Comparison of ENCODE assay signal across 24 cellular contexts in the genomic region with DNA sequence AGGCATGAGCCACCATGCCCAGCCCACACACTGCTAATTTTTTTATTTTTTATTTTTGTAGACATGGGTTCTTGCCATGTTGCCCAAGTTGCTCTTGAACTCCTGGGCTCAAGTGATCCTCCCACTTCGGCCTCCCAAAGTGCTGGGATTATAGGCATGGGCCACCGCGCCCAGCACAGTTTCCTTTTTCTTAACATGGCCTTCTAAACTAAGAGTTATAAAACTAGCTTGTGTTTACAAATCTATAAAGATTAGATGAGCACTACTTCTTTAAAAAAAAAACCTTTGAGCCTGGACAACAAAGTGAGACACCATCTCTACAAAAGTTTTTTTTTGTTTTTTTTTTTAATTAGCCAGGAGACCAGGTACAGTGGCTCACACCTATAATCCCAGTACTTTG. TPM values are rescaled to one million over a fixed set of nuclear protein-coding genes. Genes with fewer than 3 reads are reported as not detected.
A peak's percentile ranks its signal among the peaks of the same experiment; 100 is the strongest.
DNase-seq lines count a peak whose midpoint lies in the region; ATAC-seq, FAIRE-seq and TF ChIP-seq lines count a peak whose summit lies in the region.
"Had no signal": no experiment of that assay in that cellular context is flagged by ENCODE, and none has a peak within 500 bp of the region (broad histone marks: within the 10 kb centered on the region; RNA-seq: fewer than 3 reads in every experiment).

No MANE protein-coding gene starts in this region.

- no peaks in the 10 kb centered on the region for H3K9me3 ChIP-seq in mucosa of descending colon
- no peaks in the 10 kb centered on the region for H3K9me3 ChIP-seq in gastrocnemius medialis
- H3K9me3 ChIP-seq: BE2C, BLaER1 had no signal

- TF ChIP-seq POLR2A in gastrocnemius medialis (IDR thresholded peaks at IDR 0.05) (no peak), GM18505 (IDR thresholded peaks at IDR 0.05; ENCODE audit: borderline replicate concordance, extremely low read depth, insufficient read depth, insufficient read length) (no peak)

- intact Hi-C loops in mucosa of descending colon (cut with DNase I, micrococcal nuclease): loop anchor here in 1 of 2 donors (10.0 kb wide), 1 partner anchor 166 kb away; a partner anchor contains a TSS
- intact Hi-C loops in gastrocnemius medialis (cut with DNase I; ENCODE audit: low total_unique reads): no loop called here

- H3K36me3 ChIP-seq in mucosa of descending colon (ENCODE audit: low read depth) (peaks cover 4% of the 10 kb centered on the region), gastrocnemius medialis (peaks cover 2 to 80% of the 10 kb centered on the region in 2 donors)

- TF ChIP-seq CTCF in mucosa of descending colon (IDR thresholded peaks at IDR 0.05) (no peak), gastrocnemius medialis (IDR thresholded peaks at IDR 0.05 in 4 of 5, conservative IDR thresholded peaks at IDR 0.05 in 1 of 5) (no peak)

- no peak overlapping the region for H3K4me3 ChIP-seq in mucosa of descending colon
- no peak overlapping the region for H3K4me3 ChIP-seq in gastrocnemius medialis
- H3K4me3 ChIP-seq: BLaER1, GM12878 had no signal

- no peak for DNase-seq in mucosa of descending colon
- DNase-seq in gastrocnemius medialis: no peak
- DNase-seq in RCC 7860 (ENCODE audit: low spot score): no peak
- DNase-seq in NCI-H1092 (lab: John Stamatoyannopoulos, UW): no peak
- DNase-seq: 8988T; ACHN; BE2C; C1 segment of cervical spinal cord; CD4-positive, alpha-beta memory T cell; CD4-positive, CD25-positive, alpha-beta regulatory T cell; CD8-positive, alpha-beta memory T cell; COR-L47; DMS 273 treated with DMSO at 0.1 percent for 48 hours; DMS153; DMS53; DMS79; DND-41; EL; GDM1 had no signal

- H3K27ac ChIP-seq in gastrocnemius medialis: peak overlapping the region in 3 of 4 donors; percentile 52 to 75 (median 64)
- H3K27ac ChIP-seq: BLaER1 had no signal

- no peaks in the 10 kb centered on the region for H3K27me3 ChIP-seq in gastrocnemius medialis
- H3K27me3 ChIP-seq: BE2C, BLaER1 had no signal

- no peak for FAIRE-seq in RCC 7860 (lab: Jason Lieb, UNC)
- FAIRE-seq: A204.1, GM12878, GM19239 had no signal

- in situ Hi-C loops in gastrocnemius medialis (cut with MboI; ENCODE audit: low sequenced_read_pairs in 4 of 4): no loop called here

- ATAC-seq in mucosa of descending colon (peak; percentile 57), gastrocnemius medialis (no peak), GM18505 (IDR thresholded peaks at IDR 0.05; ENCODE audit: unreplicated experiment) (no peak)
- ATAC-seq: GM12878 had no signal

- H3K4me1 ChIP-seq in mucosa of descending colon (ENCODE audit: low read depth): peaks cover 7% of the 10 kb centered on the region
- H3K4me1 ChIP-seq in gastrocnemius medialis: peaks cover 4 to 15% of the 10 kb centered on the region in 2 donors
- H3K4me1 ChIP-seq: BE2C, BLaER1 had no signal

RNA-seq across cellular contexts. Expression of a gene that starts 10.7 kb away (rescaled TPM):
- 10 to 100 TPM; 70.2 to 81.5 (median 70.6) TPM for total RNA-seq in mucosa of descending colon
- 100 to 1,000 TPM; 121 to 158 (median 140) TPM for total RNA-seq in gastrocnemius medialis
